In genomic region chr10:15149042-15149771, GRCh38 we compare ENCODE assay signal across 23 cellular contexts. TPM values are rescaled to one million over a fixed set of nuclear protein-coding genes. Genes with fewer than 3 reads are reported as not detected.
DNase-seq lines count a peak whose midpoint lies in the region; ATAC-seq, FAIRE-seq and TF ChIP-seq lines count a peak whose summit lies in the region.
"Had no signal": no experiment of that assay in that cellular context is flagged by ENCODE, and none has a peak within 500 bp of the region (broad histone marks: within the 10 kb centered on the region; RNA-seq: fewer than 3 reads in every experiment).

No MANE protein-coding gene starts in this region.

- no peak overlapping the region for H3K9ac ChIP-seq in H1 (replicated peaks in 1 of 4; ENCODE audit: extremely low read depth in 1 of 4, low read depth in 3 of 4, low read length in 3 of 4)

- H3K4me2 ChIP-seq in H1 (ENCODE audit: insufficient read depth in 1 of 2, low read depth in 2 of 2, low read length in 2 of 2): no peak overlapping the region
- H3K4me2 ChIP-seq: GM23338 had no signal

- H3K14ac ChIP-seq in H1 (ENCODE audit: insufficient read length): no peak overlapping the region

- no peak overlapping the region for H3K27ac ChIP-seq in H1 (ENCODE audit: low read depth, low read length)
- H3K27ac ChIP-seq: 22Rv1 had no signal

- H3K23me2 ChIP-seq in H1 (ENCODE audit: low read depth, low read length): peaks cover 8% of the 10 kb centered on the region; the same call in 1 of the 2 replicates

- H3K27ac Mint-ChIP-seq in mesothelial cell of epicardium: no peak overlapping the region
- H3K27ac Mint-ChIP-seq: GM23338, IgD-negative memory B cell had no signal

- no peak overlapping the region for H2BK20ac ChIP-seq in H1 (ENCODE audit: low read length)

- H3K79me1 ChIP-seq in H1 (ENCODE audit: low read depth, low read length): peaks cover 4% of the 10 kb centered on the region; the same call in 1 of the 2 replicates

- H2BK5ac ChIP-seq in H1 (ENCODE audit: low read depth, low read length): no peak overlapping the region

- no peak overlapping the region for H2BK120ac ChIP-seq in H1 (replicated peaks; ENCODE audit: low read depth, low read length)

- no peak overlapping the region for H3K18ac ChIP-seq in H1 (ENCODE audit: extremely low read depth, low read length)

- no peak overlapping the region for H4K8ac ChIP-seq in H1 (ENCODE audit: extremely low read depth, insufficient read depth, low read length)

- H3K4ac ChIP-seq in H1 (replicated peaks; ENCODE audit: insufficient read length, low read depth, low read length): no peak overlapping the region

- no peak for TF ChIP-seq RAD21 in H1 (IDR thresholded peaks at IDR 0.05 in 1 of 2, conservative IDR thresholded peaks at IDR 0.05 in 1 of 2; ENCODE audit: low read depth in 2 of 2, low read length in 2 of 2)

- H3K27me3 ChIP-seq in H1 (replicated peaks in 1 of 4; ENCODE audit: control insufficient read depth in 3 of 4, extremely low read depth in 1 of 4, insufficient read depth in 3 of 4, low read length in 3 of 4): no peaks in the 10 kb centered on the region; a peak in 1 of 7 replicates
- H3K27me3 ChIP-seq: BE2C had no signal

- H4K91ac ChIP-seq in H1 (replicated peaks; ENCODE audit: insufficient read length, low read length): peak overlapping the region; percentile 68

- no peaks in the 10 kb centered on the region for H3K4me1 Mint-ChIP-seq in mesothelial cell of epicardium

- H4K20me1 ChIP-seq in H1 (replicated peaks in 1 of 2; ENCODE audit: control insufficient read depth in 1 of 2, insufficient read depth in 2 of 2, low read length in 2 of 2): peaks cover 0 to 4% of the 10 kb centered on the region in 2 experiments

- H3K36me3 ChIP-seq in H1 (ENCODE audit: control insufficient read depth in 2 of 4, insufficient read depth in 4 of 4, low read length in 3 of 4): no peaks in the 10 kb centered on the region
- H3K36me3 ChIP-seq: BE2C had no signal

- H2BK12ac ChIP-seq in H1 (ENCODE audit: low read depth, low read length): no peak overlapping the region

- H3K9me3 ChIP-seq in H1 (ENCODE audit: insufficient read depth in 2 of 2, low read depth in 1 of 2, low read length in 1 of 2): 0 out of 4 replicates have a peak, but pooled peaks cover 0 to 4% of the 10 kb centered on the region in 2 experiments
- H3K9me3 ChIP-seq: BE2C, Caco-2 had no signal

- 81% methylated on average over 10 of the region's 10 CpGs; no CpG with 5 or more reads in 1 of the 2 experiments for WGBS in H1 (ENCODE audit: extremely low coverage in 1 of 2, insufficient coverage in 1 of 2, insufficient read length in 1 of 2, insufficient replicate concordance in 2 of 2, low coverage in 1 of 2, low lambda C conversion rate in 2 of 2, missing lambda C conversion rate in 1 of 2), 2 experiments

- H3K27me3 Mint-ChIP-seq in mesothelial cell of epicardium (ENCODE audit: low read depth): no peaks in the 10 kb centered on the region
- H3K27me3 Mint-ChIP-seq: CD4-positive, CD25-positive, alpha-beta regulatory T cell; IgD-negative memory B cell had no signal

- no peak overlapping the region for H2BK15ac ChIP-seq in H1 (ENCODE audit: low read length)

- ATAC-seq in HG03135 (IDR thresholded peaks at IDR 0.05; ENCODE audit: unreplicated experiment): no peak
- ATAC-seq: GM23338, HCT116 had no signal

- H3K9me3 Mint-ChIP-seq in mesothelial cell of epicardium: no peaks in the 10 kb centered on the region
- H3K9me3 Mint-ChIP-seq: CD8-positive, alpha-beta memory T cell; GM23338 had no signal

- no peak overlapping the region for H2AFZ ChIP-seq in H1 (ENCODE audit: low read length)
- H2AFZ ChIP-seq: GM23338 had no signal

- no peak overlapping the region for H3K4me3 Mint-ChIP-seq in mesothelial cell of epicardium
- H3K4me3 Mint-ChIP-seq: CD4-positive, CD25-positive, alpha-beta regulatory T cell; CD8-positive, alpha-beta memory T cell; GM23338; IgD-negative memory B cell had no signal

- TF ChIP-seq CTCF in H1 (IDR thresholded peaks at IDR 0.05; ENCODE audit: control extremely low read depth in 1 of 3, insufficient read depth in 1 of 3, low read depth in 1 of 3, low read length in 3 of 3) (no peak), mesothelial cell of epicardium (IDR thresholded peaks at IDR 0.05; ENCODE audit: unreplicated experiment) (no peak)

- FAIRE-seq in HTR-8/SVneo (lab: Jason Lieb, UNC) (peak; percentile 100), H1 (lab: Jason Lieb, UNC) (no peak), urothelium cell line (lab: Jason Lieb, UNC) (peak; percentile 99)

- no peak overlapping the region; the same call in 1 of the 2 replicates for H2AK5ac ChIP-seq in H1 (ENCODE audit: low read depth, low read length)

- peaks cover 6% of the 10 kb centered on the region for H3K36me3 Mint-ChIP-seq in mesothelial cell of epicardium
- H3K36me3 Mint-ChIP-seq: IgD-negative memory B cell had no signal

- no peak overlapping the region for H3K4me3 ChIP-seq in H1 (ENCODE audit: extremely low read depth in 1 of 4, insufficient read depth in 2 of 4, low read depth in 3 of 4, low read length in 4 of 4)
- H3K4me3 ChIP-seq: GM23338 had no signal

- DNase-seq in activated CD8-positive, alpha-beta memory T cell treated with anti-CD3 and anti-CD28 coated beads, Interleukin-2, amount 50 U/mL, for 48 hours: peak; percentile 6
- no peak for DNase-seq in activated CD8-positive, alpha-beta memory T cell treated with anti-CD3 and anti-CD28 coated beads, Interleukin-2, amount 50 U/mL, for 4 hours
- no peak for DNase-seq in HTR-8/SVneo (ENCODE audit: insufficient read length, low spot score)
- DNase-seq in H1 (ENCODE audit: low read depth in 1 of 2, low spot score in 2 of 2): no peak
- DNase-seq in urothelium cell line (ENCODE audit: low spot score): no peak
- DNase-seq in mesothelial cell of epicardium (ENCODE audit: low spot score in 2 of 2, unreplicated experiment in 2 of 2): no peak
- DNase-seq in COR-L47 (lab: John Stamatoyannopoulos, UW): no peak
- DNase-seq: ACHN; BE2C; C1 segment of cervical spinal cord; Caco-2; CD4-positive, CD25-positive, alpha-beta regulatory T cell; CD8-positive, alpha-beta memory T cell; DMS153; DMS79; GDM1; H7; KG1 had no signal

- no peak overlapping the region for H4K5ac ChIP-seq in H1 (ENCODE audit: insufficient read length, low read depth, low read length)

- H3K23ac ChIP-seq in H1 (ENCODE audit: insufficient read length): no peak overlapping the region

- POLR2A ChIA-PET in H1 (lab: Charles Lee; ENCODE audit: partially characterized antibody): no interaction called here

- peak overlapping the region; percentile 94 for H3K56ac ChIP-seq in H1 (replicated peaks; ENCODE audit: insufficient read length, low read depth, low read length)

- no peaks in the 10 kb centered on the region; a peak in 1 of 7 replicates for H3K4me1 ChIP-seq in H1 (replicated peaks in 1 of 4; ENCODE audit: control insufficient read depth in 3 of 4, insufficient read depth in 4 of 4, low read length in 3 of 4)
- H3K4me1 ChIP-seq: BE2C had no signal

- TF ChIP-seq EP300 in H1 (IDR thresholded peaks at IDR 0.05; ENCODE audit: borderline replicate concordance in 1 of 2, low read depth in 2 of 2, low read length in 2 of 2): no peak

- no peak for TF ChIP-seq POLR2A in H1 (IDR thresholded peaks at IDR 0.05; ENCODE audit: control extremely low read depth in 1 of 2, low read depth in 2 of 2, low read length in 2 of 2)

- CTCF ChIA-PET in H1 (lab: Charles Lee; ENCODE audit: partially characterized antibody): interaction anchor here (1.3 kb wide), 1 partner anchor 19 kb away, joined by 4 read pairs; the partner anchor contains the start of gene NMT2

- peaks cover 0 to 21% of the 10 kb centered on the region in 2 experiments; a peak in 2 of 4 replicates for H3K79me2 ChIP-seq in H1 (ENCODE audit: control insufficient read depth in 1 of 2, insufficient read depth in 2 of 2, low read length in 2 of 2)

RNA-seq across cellular contexts. Expression of gene NMT2, which starts 19.3 kb away (rescaled TPM):
- total RNA-seq in H1 (2021; fragmentation: NEBNext Ultra II Directional; extraction: Animal tissue kit (Norgen Biotek cat#: 25700)): 15.4 and 16.6 TPM in 2 replicates
- 4.4 and 4.7 TPM in 2 replicates for polyA plus RNA-seq in H1 (2011; rRNA removed)
- polyA plus RNA-seq in H1 (2011; cell fraction: cytosol; rRNA removed): 5.4 TPM
- polyA plus RNA-seq in H1 (2011; cell fraction: nucleus; rRNA removed): 5.7 TPM
- polyA plus RNA-seq in H1 (2012, experiment 1 of 2): 8.2 to 15.1 TPM (median 9.4 TPM) in 4 replicates
- polyA plus RNA-seq in H1 (2012, experiment 2 of 2): 2.3 TPM
- 8.8 TPM for polyA plus RNA-seq in H1 (2013, experiment 1 of 2)
- polyA plus RNA-seq in H1 (2013, experiment 2 of 2): 9.0 TPM
- 4.0 and 6.3 TPM in 2 replicates for polyA minus RNA-seq in H1 (2011; rRNA and poly(A)+ RNA removed)
- 2.7 TPM for polyA minus RNA-seq in H1 (2011; cell fraction: cytosol; rRNA and poly(A)+ RNA removed)
- polyA minus RNA-seq in H1 (2011; cell fraction: nucleus; rRNA and poly(A)+ RNA removed): 10.1 TPM
- 19.3 to 21.9 TPM (median 20.0 TPM) in 3 replicates for total RNA-seq in mesothelial cell of epicardium

RNA-seq across cellular contexts. Expression of gene RPP38, which starts 52.1 kb away (rescaled TPM):
- 21.9 and 23.3 TPM in 2 replicates for total RNA-seq in H1 (2021; fragmentation: NEBNext Ultra II Directional; extraction: Animal tissue kit (Norgen Biotek cat#: 25700))
- polyA plus RNA-seq in H1 (2011; rRNA removed): 17.4 and 20.8 TPM in 2 replicates
- 26.8 TPM for polyA plus RNA-seq in H1 (2011; cell fraction: cytosol; rRNA removed)
- polyA plus RNA-seq in H1 (2011; cell fraction: nucleus; rRNA removed): 17.7 TPM
- 23.0 to 24.6 TPM (median 23.8 TPM) in 4 replicates for polyA plus RNA-seq in H1 (2012, experiment 1 of 2)
- polyA plus RNA-seq in H1 (2012, experiment 2 of 2): 14.9 TPM
- 22.9 TPM for polyA plus RNA-seq in H1 (2013, experiment 1 of 2)
- polyA plus RNA-seq in H1 (2013, experiment 2 of 2): 23.4 TPM
- 11.6 and 20.0 TPM in 2 replicates for polyA minus RNA-seq in H1 (2011; rRNA and poly(A)+ RNA removed)
- polyA minus RNA-seq in H1 (2011; cell fraction: cytosol; rRNA and poly(A)+ RNA removed): 9.3 TPM
- polyA minus RNA-seq in H1 (2011; cell fraction: nucleus; rRNA and poly(A)+ RNA removed): 13.5 TPM
- 16.0 to 16.2 TPM (median 16.2 TPM) in 3 replicates for total RNA-seq in mesothelial cell of epicardium
